Comparison of ENCODE assay signal across 1 cellular context in genomic region chr22:28009272-28009827, GRCh38.
TF ChIP-seq lines count a peak whose summit lies in the region.

No MANE protein-coding gene starts in this region.

TF ChIP-seq in H1, 55 proteins besides CTCF, POLR2A, EP300 and RAD21:
- no peak for TF ChIP-seq RXRA (IDR thresholded peaks at IDR 0.05; ENCODE audit: insufficient read depth, low read depth, low read length)
- TF ChIP-seq CHD2 (IDR thresholded peaks at IDR 0.05; ENCODE audit: low read length): no peak
- TF ChIP-seq, protein P1, sequence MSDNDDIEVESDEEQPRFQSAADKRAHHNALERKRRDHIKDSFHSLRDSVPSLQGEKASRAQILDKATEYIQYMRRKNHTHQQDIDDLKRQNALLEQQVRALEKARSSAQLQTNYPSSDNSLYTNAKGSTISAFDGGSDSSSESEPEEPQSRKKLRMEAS (IDR thresholded peaks at IDR 0.05): peak; percentile 33; the same call in 1 of the 2 replicates
- no peak for TF ChIP-seq ZNF274 (IDR thresholded peaks at IDR 0.05; ENCODE audit: borderline replicate concordance, extremely low read depth, low read length)
- no peak for TF ChIP-seq FOSL1 (IDR thresholded peaks at IDR 0.05; ENCODE audit: insufficient read depth, low read depth, low read length)
- no peak for TF ChIP-seq TEAD4 (IDR thresholded peaks at IDR 0.05; ENCODE audit: low read depth, low read length)
- no peak for TF ChIP-seq BRCA1 (IDR thresholded peaks at IDR 0.05; ENCODE audit: low read depth, low read length)
- peak; percentile 56 to 74; a peak in 2 of 4 replicates for TF ChIP-seq SIN3A (conservative IDR thresholded peaks at IDR 0.05 in 1 of 2, IDR thresholded peaks at IDR 0.05 in 1 of 2; ENCODE audit: low read depth in 1 of 2, low read length in 2 of 2)
- TF ChIP-seq GABPA (IDR thresholded peaks at IDR 0.05; ENCODE audit: borderline replicate concordance, insufficient read depth, low read length): peak; percentile 34; the same call in 1 of the 2 replicates
- no peak for TF ChIP-seq SP2 (IDR thresholded peaks at IDR 0.05; ENCODE audit: low read length)
- TF ChIP-seq EGR1 (IDR thresholded peaks at IDR 0.05; ENCODE audit: borderline replicate concordance, low read depth, low read length): peak; percentile 83
- no peak for TF ChIP-seq RBBP5 (IDR thresholded peaks at IDR 0.05; ENCODE audit: borderline replicate concordance, low read depth, low read length)
- TF ChIP-seq PHF8 (conservative IDR thresholded peaks at IDR 0.05; ENCODE audit: low read depth, low read length): no peak
- TF ChIP-seq SIX5 (IDR thresholded peaks at IDR 0.05; ENCODE audit: low read depth, low read length): no peak
- no peak for TF ChIP-seq NANOG (IDR thresholded peaks at IDR 0.05; ENCODE audit: insufficient read depth, low read depth, low read length, poor library complexity, severe bottlenecking)
- no peak for TF ChIP-seq SUZ12 (IDR thresholded peaks at IDR 0.05; ENCODE audit: low read length)
- TF ChIP-seq YY1 (IDR thresholded peaks at IDR 0.05; ENCODE audit: low read depth, low read length): no peak
- no peak for TF ChIP-seq SRF (IDR thresholded peaks at IDR 0.05; ENCODE audit: low read depth, low read length)
- TF ChIP-seq HDAC2 (IDR thresholded peaks at IDR 0.05; ENCODE audit: borderline replicate concordance in 1 of 2, low read depth in 2 of 2, low read length in 2 of 2): no peak
- TF ChIP-seq NRF1 (IDR thresholded peaks at IDR 0.05; ENCODE audit: low read depth, low read length): no peak
